In the genomic region with DNA sequence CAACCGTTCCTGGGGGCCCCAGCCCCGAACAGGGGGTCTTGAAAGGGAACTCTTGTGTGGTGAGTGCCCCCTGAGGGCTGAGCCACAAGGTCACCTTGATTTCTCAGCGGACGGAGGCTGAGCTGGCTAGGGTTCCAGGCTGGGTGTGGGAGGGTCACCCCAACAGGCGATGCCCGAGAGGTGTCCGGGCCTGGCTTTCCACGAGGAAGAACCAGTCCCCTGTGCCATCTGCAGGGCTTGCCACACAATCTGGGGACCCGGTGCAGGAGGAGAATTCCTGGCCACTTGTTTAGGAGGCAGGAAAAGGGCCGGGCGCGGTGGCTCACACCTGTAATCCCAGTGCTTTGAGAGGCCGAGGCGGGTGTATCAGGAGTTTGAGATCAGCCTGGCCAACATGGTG, we compare ENCODE assay signal across 9 cellular contexts.
"Had no signal": no experiment of that assay in that cellular context is flagged by ENCODE, and none has a peak within 500 bp of the region (broad histone marks: within the 10 kb centered on the region; RNA-seq: fewer than 3 reads in every experiment).

No MANE protein-coding gene starts in this region.

- H3K36me3 ChIP-seq: HAP-1 had no signal

- H3K9me3 ChIP-seq: HAP-1 had no signal

- H3K27ac ChIP-seq: GM23248 had no signal

- H3K4me3 ChIP-seq: GM23248, HAP-1, K562 had no signal

- FAIRE-seq: HTR-8/SVneo, K562 had no signal

- H3K9ac ChIP-seq: GM23248 had no signal

- H2AFZ ChIP-seq: GM23248 had no signal

- DNase-seq: GM23248, GOT3, H7, HFFc6, IMR-90 had no signal

- ATAC-seq: HCT116, K562 had no signal
